In genomic region chr3:79818015-79818414, GRCh38 we compare ENCODE assay signal across 8 cellular contexts.
"Had no signal": no experiment of that assay in that cellular context is flagged by ENCODE, and none has a peak within 500 bp of the region (broad histone marks: within the 10 kb centered on the region; RNA-seq: fewer than 3 reads in every experiment).

No MANE protein-coding gene starts in this region.

- H3K4me3 Mint-ChIP-seq: H9, HFFc6 had no signal

- H3K4me1 ChIP-seq: HAP-1 had no signal

- H3K27ac ChIP-seq: GM23248 had no signal

- H2AFZ ChIP-seq: GM23248 had no signal

- H3K36me3 ChIP-seq: HAP-1 had no signal

- H3K27ac Mint-ChIP-seq: H9, HFFc6 had no signal

- DNase-seq: GM23248, GOT3, H7, H9, HCEC 1CT, HFFc6 had no signal

- H3K4me3 ChIP-seq: GM23248, HAP-1 had no signal

- ATAC-seq: HCT116 had no signal
